ENCODE assay signal across 1 cellular context in genomic region chr3:42130329-42131070, GRCh38.
A peak's percentile ranks its signal among the peaks of the same experiment; 100 is the strongest.
TF ChIP-seq lines count a peak whose summit lies in the region.

No MANE protein-coding gene starts in this region.

TF ChIP-seq in HepG2, 621 proteins besides CTCF, POLR2A, EP300 and RAD21 (continued from another document and continues in another):
- TF ChIP-seq CEBPZ (IDR thresholded peaks at IDR 0.05; ENCODE audit: low read length), result no peak
- peak; percentile 29; the same call in 1 of the 2 replicates for TF ChIP-seq RXRA (CRISPR knock-in tag; IDR thresholded peaks at IDR 0.05)
- TF ChIP-seq NFE2L1 (CRISPR knock-in tag; IDR thresholded peaks at IDR 0.05; ENCODE audit: borderline replicate concordance), result no peak
- 0 out of 2 replicates have a peak, but pooled peaks have one; percentile 26 for TF ChIP-seq POLR2G (IDR thresholded peaks at IDR 0.05; ENCODE audit: low read depth, low read length)
- TF ChIP-seq SKI (IDR thresholded peaks at IDR 0.05; ENCODE audit: partially characterized antibody), result peak; percentile 80
- TF ChIP-seq, protein P1, sequence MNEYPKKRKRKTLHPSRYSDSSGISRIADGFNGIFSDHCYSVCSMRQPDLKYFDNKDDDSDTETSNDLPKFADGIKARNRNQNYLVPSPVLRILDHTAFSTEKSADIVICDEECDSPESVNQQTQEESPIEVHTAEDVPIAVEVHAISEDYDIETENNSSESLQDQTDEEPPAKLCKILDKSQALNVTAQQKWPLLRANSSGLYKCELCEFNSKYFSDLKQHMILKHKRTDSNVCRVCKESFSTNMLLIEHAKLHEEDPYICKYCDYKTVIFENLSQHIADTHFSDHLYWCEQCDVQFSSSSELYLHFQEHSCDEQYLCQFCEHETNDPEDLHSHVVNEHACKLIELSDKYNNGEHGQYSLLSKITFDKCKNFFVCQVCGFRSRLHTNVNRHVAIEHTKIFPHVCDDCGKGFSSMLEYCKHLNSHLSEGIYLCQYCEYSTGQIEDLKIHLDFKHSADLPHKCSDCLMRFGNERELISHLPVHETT (CRISPR knock-in tag; conservative IDR thresholded peaks at IDR 0.05), result no peak
- TF ChIP-seq HNF1A (IDR thresholded peaks at IDR 0.05; ENCODE audit: low read depth), result peak; percentile 77
- TF ChIP-seq HNF1A (CRISPR knock-in tag; IDR thresholded peaks at IDR 0.05; ENCODE audit: borderline replicate concordance), result peak; percentile 87; the same call in 1 of the 2 replicates
- TF ChIP-seq THYN1 (CRISPR knock-in tag; IDR thresholded peaks at IDR 0.05; ENCODE audit: borderline replicate concordance, low read depth), result no peak
- no peak for TF ChIP-seq DNMT1 (CRISPR knock-in tag; IDR thresholded peaks at IDR 0.05)
- no peak for TF ChIP-seq SRSF9 (IDR thresholded peaks at IDR 0.05; ENCODE audit: borderline replicate concordance, insufficient read depth, low read depth, low read length, poor library complexity, severe bottlenecking)
- no peak for TF ChIP-seq ZBTB1 (CRISPR knock-in tag; IDR thresholded peaks at IDR 0.05; ENCODE audit: borderline replicate concordance)
- TF ChIP-seq KIAA2018 (CRISPR knock-in tag; IDR thresholded peaks at IDR 0.05; ENCODE audit: borderline replicate concordance), result no peak
- TF ChIP-seq, protein P2, sequence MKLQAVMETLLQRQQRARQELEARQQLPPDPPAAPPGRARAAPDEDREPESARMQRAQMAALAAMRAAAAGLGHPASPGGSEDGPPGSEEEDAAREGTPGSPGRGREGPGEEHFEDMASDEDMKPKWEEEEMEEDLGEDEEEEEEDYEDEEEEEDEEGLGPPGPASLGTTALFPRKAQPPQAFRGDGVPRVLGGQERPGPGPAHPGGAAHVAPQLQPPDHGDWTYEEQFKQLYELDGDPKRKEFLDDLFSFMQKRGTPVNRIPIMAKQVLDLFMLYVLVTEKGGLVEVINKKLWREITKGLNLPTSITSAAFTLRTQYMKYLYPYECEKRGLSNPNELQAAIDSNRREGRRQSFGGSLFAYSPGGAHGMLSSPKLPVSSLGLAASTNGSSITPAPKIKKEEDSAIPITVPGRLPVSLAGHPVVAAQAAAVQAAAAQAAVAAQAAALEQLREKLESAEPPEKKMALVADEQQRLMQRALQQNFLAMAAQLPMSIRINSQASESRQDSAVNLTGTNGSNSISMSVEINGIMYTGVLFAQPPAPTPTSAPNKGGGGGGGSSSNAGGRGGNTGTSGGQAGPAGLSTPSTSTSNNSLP (IDR thresholded peaks at IDR 0.05; ENCODE audit: low read depth, low read length), result peak; percentile 98
- peak; percentile 85 for TF ChIP-seq MIXL1 (CRISPR knock-in tag; IDR thresholded peaks at IDR 0.05)
- TF ChIP-seq, protein P3, sequence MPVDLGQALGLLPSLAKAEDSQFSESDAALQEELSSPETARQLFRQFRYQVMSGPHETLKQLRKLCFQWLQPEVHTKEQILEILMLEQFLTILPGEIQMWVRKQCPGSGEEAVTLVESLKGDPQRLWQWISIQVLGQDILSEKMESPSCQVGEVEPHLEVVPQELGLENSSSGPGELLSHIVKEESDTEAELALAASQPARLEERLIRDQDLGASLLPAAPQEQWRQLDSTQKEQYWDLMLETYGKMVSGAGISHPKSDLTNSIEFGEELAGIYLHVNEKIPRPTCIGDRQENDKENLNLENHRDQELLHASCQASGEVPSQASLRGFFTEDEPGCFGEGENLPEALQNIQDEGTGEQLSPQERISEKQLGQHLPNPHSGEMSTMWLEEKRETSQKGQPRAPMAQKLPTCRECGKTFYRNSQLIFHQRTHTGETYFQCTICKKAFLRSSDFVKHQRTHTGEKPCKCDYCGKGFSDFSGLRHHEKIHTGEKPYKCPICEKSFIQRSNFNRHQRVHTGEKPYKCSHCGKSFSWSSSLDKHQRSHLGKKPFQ (CRISPR knock-in tag; IDR thresholded peaks at IDR 0.05; ENCODE audit: insufficient replicate concordance), result peak; percentile 25
- TF ChIP-seq HNF4A (CRISPR knock-in tag; IDR thresholded peaks at IDR 0.05), result peak; percentile 94
- TF ChIP-seq, protein P4, sequence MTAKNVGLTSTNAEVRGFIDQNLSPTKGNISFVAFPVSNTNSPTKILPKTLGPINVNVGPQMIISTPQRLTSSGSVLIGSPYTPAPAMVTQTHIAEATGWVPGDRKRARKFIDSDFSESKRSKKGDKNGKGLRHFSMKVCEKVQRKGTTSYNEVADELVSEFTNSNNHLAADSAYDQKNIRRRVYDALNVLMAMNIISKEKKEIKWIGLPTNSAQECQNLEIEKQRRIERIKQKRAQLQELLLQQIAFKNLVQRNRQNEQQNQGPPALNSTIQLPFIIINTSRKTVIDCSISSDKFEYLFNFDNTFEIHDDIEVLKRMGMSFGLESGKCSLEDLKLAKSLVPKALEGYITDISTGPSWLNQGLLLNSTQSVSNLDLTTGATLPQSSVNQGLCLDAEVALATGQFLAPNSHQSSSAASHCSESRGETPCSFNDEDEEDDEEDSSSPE (CRISPR knock-in tag; IDR thresholded peaks at IDR 0.05), result peak; percentile 12; the same call in 1 of the 2 replicates
- no peak for TF ChIP-seq GTF2F1 (IDR thresholded peaks at IDR 0.05; ENCODE audit: low read length)
- no peak for TF ChIP-seq ZMAT3 (CRISPR knock-in tag; conservative IDR thresholded peaks at IDR 0.05)
- TF ChIP-seq SAFB2 (CRISPR knock-in tag; IDR thresholded peaks at IDR 0.05; ENCODE audit: borderline replicate concordance, low read depth), result no peak
- 0 out of 2 replicates have a peak, but pooled peaks have one; percentile 54 for TF ChIP-seq ZNF501 (CRISPR knock-in tag; IDR thresholded peaks at IDR 0.05)
- no peak for TF ChIP-seq SALL2 (CRISPR knock-in tag; IDR thresholded peaks at IDR 0.05)
- TF ChIP-seq PRDM4 (CRISPR knock-in tag; IDR thresholded peaks at IDR 0.05; ENCODE audit: borderline replicate concordance), result no peak
- TF ChIP-seq NR2F2 (IDR thresholded peaks at IDR 0.05; ENCODE audit: borderline replicate concordance, low read depth), result peak; percentile 96
- TF ChIP-seq MAFF (IDR thresholded peaks at IDR 0.05; ENCODE audit: low read depth, low read length), result no peak
- no peak for TF ChIP-seq ZNF781 (CRISPR knock-in tag; IDR thresholded peaks at IDR 0.05; ENCODE audit: borderline replicate concordance, not compliant biosample characterization)
- TF ChIP-seq ZNF329 (CRISPR knock-in tag; IDR thresholded peaks at IDR 0.05; ENCODE audit: low read depth), result no peak
- TF ChIP-seq ZNF768 (CRISPR knock-in tag; IDR thresholded peaks at IDR 0.05), result no peak
- TF ChIP-seq CREM (IDR thresholded peaks at IDR 0.05), result peak; percentile 97
- no peak for TF ChIP-seq CREM (CRISPR knock-in tag; IDR thresholded peaks at IDR 0.05)
